In the genomic region with DNA sequence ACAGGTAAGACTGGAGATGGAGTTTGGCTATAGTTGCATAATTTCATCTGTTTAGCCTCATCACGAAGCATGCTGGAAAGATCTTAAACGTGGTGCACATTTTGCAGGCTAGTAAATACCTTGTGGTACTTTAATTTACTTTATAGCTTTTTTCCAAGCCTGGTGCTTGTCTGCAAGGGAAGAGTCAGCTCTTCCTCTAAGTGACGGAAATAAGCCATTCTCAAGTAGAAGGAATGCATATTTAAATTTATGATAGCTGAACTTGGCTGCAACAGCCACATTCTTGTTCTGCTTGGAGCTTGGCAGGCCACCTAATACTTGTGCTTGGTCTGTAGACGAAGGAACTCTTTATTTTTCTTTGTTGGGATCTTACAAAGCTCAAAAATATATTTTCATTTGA, we compare ENCODE assay signal across 12 cellular contexts.
DNase-seq lines count a peak whose midpoint lies in the region; ATAC-seq, FAIRE-seq and TF ChIP-seq lines count a peak whose summit lies in the region.
"Had no signal": no experiment of that assay in that cellular context is flagged by ENCODE, and none has a peak within 500 bp of the region (broad histone marks: within the 10 kb centered on the region; RNA-seq: fewer than 3 reads in every experiment).

No MANE protein-coding gene starts in this region.

- no peak overlapping the region for H3K18ac ChIP-seq in mesenchymal stem cell (ENCODE audit: low read depth in 1 of 2, low read length in 2 of 2)

- no peaks in the 10 kb centered on the region for H3K79me2 ChIP-seq in endothelial cell of umbilical vein (ENCODE audit: control insufficient read depth, insufficient read depth, low read length)

- H3K23ac ChIP-seq in mesenchymal stem cell (ENCODE audit: low read length in 2 of 2), result no peak overlapping the region

- H3K27ac ChIP-seq in endothelial cell of umbilical vein (ENCODE audit: insufficient read depth, low read depth, low read length), result peak overlapping the region; percentile 18
- H3K27ac ChIP-seq in mesenchymal stem cell (ENCODE audit: low read length, poor library complexity, severe bottlenecking), result no peak overlapping the region
- peak overlapping the region; percentile 4 to 52 (median 51) for H3K27ac ChIP-seq in thyroid gland

- H4K91ac ChIP-seq in mesenchymal stem cell (ENCODE audit: low read length), result no peak overlapping the region

- H2BK120ac ChIP-seq in mesenchymal stem cell (ENCODE audit: low read depth, low read length), result no peak overlapping the region

- H3K14ac ChIP-seq in mesenchymal stem cell (ENCODE audit: low read length in 2 of 2), result no peak overlapping the region

- H3K4me2 ChIP-seq in endothelial cell of umbilical vein (ENCODE audit: insufficient read depth, low read length) (peak overlapping the region; percentile 82), mesenchymal stem cell (ENCODE audit: low read length, poor library complexity, severe bottlenecking) (no peak overlapping the region)

- H3K4ac ChIP-seq in mesenchymal stem cell (ENCODE audit: low read depth in 1 of 2, low read length in 2 of 2), result no peak overlapping the region

- no peak overlapping the region for H2BK5ac ChIP-seq in mesenchymal stem cell (ENCODE audit: low read depth, low read length, poor library complexity, severe bottlenecking)

- DNase-seq in HT-29 (ENCODE audit: low spot score), result peak; percentile 22
- peak; percentile 66 for DNase-seq in endothelial cell of umbilical vein (ENCODE audit: low read depth, low spot score)
- peak; percentile 86 for DNase-seq in mesenchymal stem cell
- DNase-seq in thyroid gland, result peak; percentile 21 to 55
- no peak for DNase-seq in NCI-H82 treated with DMSO at 0.1 percent for 48 hours (lab: John Stamatoyannopoulos, UW; ENCODE audit: unreplicated experiment)
- no peak for DNase-seq in NCI-H128 (lab: John Stamatoyannopoulos, UW; ENCODE audit: unreplicated experiment)
- no peak for DNase-seq in SKM-1 (lab: John Stamatoyannopoulos, UW; ENCODE audit: unreplicated experiment)
- DNase-seq: activated CD4-positive, CD25-positive, alpha-beta regulatory T cell; activated T-cell treated with anti-CD3 and anti-CD28 coated beads, Interleukin-2, amount 50 U/mL, for 4 hours; NCI-H524 treated with DMSO at 0.1 percent for 48 hours; stimulated activated CD8-positive, alpha-beta memory T cell treated with anti-CD3 and anti-CD28 coated beads, Interleukin-4, amount 100 ng/mL, for 48 hours had no signal

- H3K9me3 ChIP-seq in endothelial cell of umbilical vein (replicated peaks; ENCODE audit: control insufficient read depth, insufficient read depth, low read length), result no peaks in the 10 kb centered on the region
- H3K9me3 ChIP-seq in mesenchymal stem cell (ENCODE audit: control insufficient read depth, low read length), result no peaks in the 10 kb centered on the region
- H3K9me3 ChIP-seq in thyroid gland, result no peaks in the 10 kb centered on the region

- BruUV-seq in endothelial cell of umbilical vein (replicated peaks; lab: Mats Ljungman, UMichigan), result no TSS peak

- no peak overlapping the region for H4K8ac ChIP-seq in mesenchymal stem cell (ENCODE audit: low read length)

- H3K4me1 ChIP-seq in endothelial cell of umbilical vein (ENCODE audit: control insufficient read depth, extremely low read depth, insufficient read depth, low read length) (peaks cover 26% of the 10 kb centered on the region), mesenchymal stem cell (ENCODE audit: control insufficient read depth, insufficient read depth, low read depth, low read length) (no peaks in the 10 kb centered on the region), thyroid gland (peaks cover 11 to 19% of the 10 kb centered on the region in 2 donors)

- TF ChIP-seq CTCF in endothelial cell of umbilical vein (IDR thresholded peaks at IDR 0.05; ENCODE audit: extremely low read depth in 1 of 2, insufficient read depth in 1 of 2, low read depth in 1 of 2, low read length in 2 of 2) (no peak), thyroid gland (IDR thresholded peaks at IDR 0.05) (no peak)

- intact Hi-C loops in endothelial cell of umbilical vein (cut with micrococcal nuclease), result no loop called here
- intact Hi-C loops in thyroid gland (cut with DNase I), result no loop called here

- 8% methylated on average over 3 of the region's 4 CpGs for WGBS in mesenchymal stem cell
- 30 to 37% methylated on average over 4 of the region's 4 CpGs for WGBS in thyroid gland, 2 donors

- no peaks in the 10 kb centered on the region for H3K79me1 ChIP-seq in mesenchymal stem cell (replicated peaks; ENCODE audit: low read length, poor library complexity, severe bottlenecking)

- ATAC-seq in GM19328 (IDR thresholded peaks at IDR 0.05; ENCODE audit: unreplicated experiment), result no peak
- ATAC-seq: activated T-cell treated with anti-CD3 and anti-CD28 coated beads, Interleukin-2, amount 50 U/mL, for 4 hours had no signal

- H3K36me3 ChIP-seq in endothelial cell of umbilical vein (ENCODE audit: control insufficient read depth in 2 of 2, extremely low read depth in 1 of 2, insufficient read depth in 2 of 2, low read length in 2 of 2), result no peaks in the 10 kb centered on the region
- no peaks in the 10 kb centered on the region for H3K36me3 ChIP-seq in mesenchymal stem cell (ENCODE audit: control insufficient read depth in 1 of 2, insufficient read depth in 2 of 2, low read depth in 1 of 2, low read length in 2 of 2)
- no peaks in the 10 kb centered on the region for H3K36me3 ChIP-seq in thyroid gland

- no peak overlapping the region for H3K4me3 ChIP-seq in endothelial cell of umbilical vein (replicated peaks in 1 of 3; ENCODE audit: insufficient read depth in 1 of 3, low read depth in 1 of 3, low read length in 3 of 3)
- H3K4me3 ChIP-seq in mesenchymal stem cell (ENCODE audit: insufficient read depth in 1 of 2, low read depth in 1 of 2, low read length in 2 of 2), result no peak overlapping the region
- no peak overlapping the region for H3K4me3 ChIP-seq in thyroid gland (replicated peaks in 1 of 3)

- no peaks in the 10 kb centered on the region for H3K9me1 ChIP-seq in endothelial cell of umbilical vein (replicated peaks; ENCODE audit: control insufficient read depth, extremely low read depth, insufficient read depth, low read length)

- POLR2A ChIA-PET in endothelial cell of umbilical vein (lab: Charles Lee), result no interaction called here

- H2BK15ac ChIP-seq in mesenchymal stem cell (ENCODE audit: low read depth, poor library complexity, severe bottlenecking), result no peak overlapping the region

- H3K9ac ChIP-seq in endothelial cell of umbilical vein (replicated peaks; ENCODE audit: extremely low read depth, insufficient read depth, low read length) (no peak overlapping the region), mesenchymal stem cell (ENCODE audit: low read length) (no peak overlapping the region)

- H2AK5ac ChIP-seq in mesenchymal stem cell (ENCODE audit: low read length, severe bottlenecking), result no peak overlapping the region

- dilution Hi-C loops in endothelial cell of umbilical vein (cut with MboI; ENCODE audit: extremely low pct_ligation_motif_present, low sequenced_read_pairs), result no loop called here

- H2AFZ ChIP-seq in endothelial cell of umbilical vein (ENCODE audit: low read depth, low read length) (no peak overlapping the region), mesenchymal stem cell (ENCODE audit: low read depth, low read length) (no peak overlapping the region)

- TF ChIP-seq POLR2A in endothelial cell of umbilical vein (IDR thresholded peaks at IDR 0.05; ENCODE audit: low read depth, low read length) (no peak), thyroid gland (IDR thresholded peaks at IDR 0.05) (no peak)

- no peak for FAIRE-seq in endothelial cell of umbilical vein (lab: Jason Lieb, UNC)

- H2BK12ac ChIP-seq in mesenchymal stem cell (ENCODE audit: low read length in 2 of 2), result no peak overlapping the region

- CTCF ChIA-PET in endothelial cell of umbilical vein (lab: Charles Lee), result interaction anchor here (0.9 to 1.8 kb wide), 2 partner anchors 16 to 245 kb away, joined by 5 read pairs; no protein-coding TSS in a partner anchor

- H3K27me3 ChIP-seq in endothelial cell of umbilical vein (ENCODE audit: control insufficient read depth in 2 of 2, insufficient read depth in 2 of 2, low read length in 2 of 2) (no peaks in the 10 kb centered on the region), mesenchymal stem cell (ENCODE audit: control insufficient read depth in 1 of 2, insufficient read depth in 1 of 2, low read length in 2 of 2) (no peaks in the 10 kb centered on the region), thyroid gland (no peaks in the 10 kb centered on the region)

- no peaks in the 10 kb centered on the region for H4K20me1 ChIP-seq in endothelial cell of umbilical vein (replicated peaks; ENCODE audit: control insufficient read depth, extremely low read depth, insufficient read depth, low read length)

TF ChIP-seq in endothelial cell of umbilical vein, 7 proteins besides CTCF, POLR2A, EP300 and RAD21:
- TF ChIP-seq JUN (IDR thresholded peaks at IDR 0.05; ENCODE audit: borderline replicate concordance, insufficient read depth, insufficient read length, low read depth) (no peak), POLR2AphosphoS5 (IDR thresholded peaks at IDR 0.05; ENCODE audit: insufficient read depth, low read depth, low read length) (no peak), FOS (IDR thresholded peaks at IDR 0.05; ENCODE audit: borderline replicate concordance, insufficient read depth, low read length) (no peak), MYC (IDR thresholded peaks at IDR 0.05; ENCODE audit: low read depth, low read length) (no peak), GATA2 (IDR thresholded peaks at IDR 0.05; ENCODE audit: insufficient read depth, insufficient read length, low read depth, low read length) (no peak), EZH2 (IDR thresholded peaks at IDR 0.05; ENCODE audit: borderline replicate concordance, low read depth, low read length, severe bottlenecking) (no peak)
- TF ChIP-seq, protein P1, sequence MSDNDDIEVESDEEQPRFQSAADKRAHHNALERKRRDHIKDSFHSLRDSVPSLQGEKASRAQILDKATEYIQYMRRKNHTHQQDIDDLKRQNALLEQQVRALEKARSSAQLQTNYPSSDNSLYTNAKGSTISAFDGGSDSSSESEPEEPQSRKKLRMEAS (IDR thresholded peaks at IDR 0.05; ENCODE audit: insufficient read depth, insufficient read length), result no peak

Comparison
In these comparisons a context has a peak if more than half of its experiments do, and no peak if none do; other contexts are left out.
1. DNase-seq: peak in HT-29 (single experiment), endothelial cell of umbilical vein (single experiment), mesenchymal stem cell (single experiment) and thyroid gland (2 of 2); none in NCI-H82 treated with DMSO at 0.1 percent for 48 hours (single experiment), NCI-H128 (single experiment) and SKM-1 (single experiment).